8 cellular contexts compared by ENCODE assay signal in genomic region chr11:128483211-128483788, GRCh38.
A peak's percentile ranks its signal among the peaks of the same experiment; 100 is the strongest.
DNase-seq lines count a peak whose midpoint lies in the region; ATAC-seq, FAIRE-seq and TF ChIP-seq lines count a peak whose summit lies in the region.

No MANE protein-coding gene starts in this region.

- FAIRE-seq in H54 (lab: Jason Lieb, UNC), result no peak

- peaks cover 52% of the 10 kb centered on the region for H3K36me3 Mint-ChIP-seq in mesothelial cell of epicardium

- no peaks in the 10 kb centered on the region for H3K27me3 Mint-ChIP-seq in mesothelial cell of epicardium (ENCODE audit: low read depth)

- TF ChIP-seq POLR2A in esophagus muscularis mucosa (IDR thresholded peaks at IDR 0.05; ENCODE audit: low read depth) (no peak), H54 (IDR thresholded peaks at IDR 0.05; ENCODE audit: low read depth, low read length) (no peak)

- H3K4me1 ChIP-seq in esophagus muscularis mucosa, result peaks cover 53 to 60% (median 54%) of the 10 kb centered on the region in 4 donors

- peaks cover 22 to 86% (median 54%) of the 10 kb centered on the region in 4 donors for H3K36me3 ChIP-seq in esophagus muscularis mucosa

- no peak overlapping the region for H3K4me3 ChIP-seq in esophagus muscularis mucosa

- H3K9me3 Mint-ChIP-seq in mesothelial cell of epicardium, result no peaks in the 10 kb centered on the region

- peak; percentile 71 for ATAC-seq in GM21367 (IDR thresholded peaks at IDR 0.05; ENCODE audit: unreplicated experiment)
- peak; percentile 70 for ATAC-seq in HG03575 (IDR thresholded peaks at IDR 0.05; ENCODE audit: extremely low read depth, insufficient number of reproducible peaks, low FRiP score, unreplicated experiment)

- TF ChIP-seq CTCF in GM10266 (IDR thresholded peaks at IDR 0.05; ENCODE audit: control insufficient read depth, insufficient read depth, low read depth, missing control alignments) (no peak), esophagus muscularis mucosa (IDR thresholded peaks at IDR 0.05) (no peak), mesothelial cell of epicardium (IDR thresholded peaks at IDR 0.05; ENCODE audit: unreplicated experiment) (no peak)

- peak overlapping the region in 3 of 4 donors; percentile 5 to 62 (median 40) for H3K27ac ChIP-seq in esophagus muscularis mucosa (replicated peaks in 1 of 4)

- no peaks in the 10 kb centered on the region for H3K27me3 ChIP-seq in esophagus muscularis mucosa

- H3K9me3 ChIP-seq in esophagus muscularis mucosa, result no peaks in the 10 kb centered on the region

- intact Hi-C loops in esophagus muscularis mucosa (cut with DNase I), result no loop called here

- no peak overlapping the region for H3K27ac Mint-ChIP-seq in mesothelial cell of epicardium

- no peak for TF ChIP-seq EP300 in esophagus muscularis mucosa (IDR thresholded peaks at IDR 0.05)

- no peak overlapping the region for H3K4me3 Mint-ChIP-seq in mesothelial cell of epicardium

- H3K4me1 Mint-ChIP-seq in mesothelial cell of epicardium, result peaks cover 46% of the 10 kb centered on the region

- WGBS in esophagus muscularis mucosa, result 71% methylated on average over 7 of the region's 7 CpGs

- DNase-seq in GM10266 (ENCODE audit: extremely low spot score), result peak; percentile 49
- DNase-seq in esophagus muscularis mucosa (ENCODE audit: extremely low spot score), result no peak
- DNase-seq in NCI-H2029 (lab: John Stamatoyannopoulos, UW), result no peak
- DNase-seq in NCI-H82 treated with DMSO at 0.1 percent for 48 hours (lab: John Stamatoyannopoulos, UW; ENCODE audit: unreplicated experiment), result no peak
- DNase-seq in mesothelial cell of epicardium (ENCODE audit: low spot score in 2 of 2, unreplicated experiment in 2 of 2), result no peak
- no peak for DNase-seq in H54 (ENCODE audit: insufficient read length, low spot score)
